8 cellular contexts compared by ENCODE assay signal in the genomic region with DNA sequence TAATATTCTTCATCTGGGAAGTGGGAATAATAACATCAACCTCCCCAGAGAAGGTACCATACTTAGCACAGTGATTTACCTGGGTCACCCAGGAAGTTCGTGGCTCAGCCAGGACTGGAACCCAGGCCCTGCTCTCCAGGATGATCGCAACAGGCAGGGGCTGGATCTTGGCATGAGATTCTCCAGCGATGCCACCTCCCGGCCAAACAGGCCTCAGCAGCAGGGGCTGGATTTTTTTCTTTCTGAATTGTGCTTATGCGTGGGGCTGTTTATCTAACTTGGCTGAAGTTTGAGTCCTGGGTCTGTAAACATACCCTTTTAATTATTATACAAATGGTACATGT.
A peak's percentile ranks its signal among the peaks of the same experiment; 100 is the strongest.
DNase-seq lines count a peak whose midpoint lies in the region; ATAC-seq and TF ChIP-seq lines count a peak whose summit lies in the region.

No MANE protein-coding gene starts in this region.

- ATAC-seq in left colon (peak; percentile 14), GM19035 (IDR thresholded peaks at IDR 0.05; ENCODE audit: unreplicated experiment) (no peak), GM19467 (IDR thresholded peaks at IDR 0.05; ENCODE audit: unreplicated experiment) (no peak), HG03175 (IDR thresholded peaks at IDR 0.05; ENCODE audit: unreplicated experiment) (no peak)

- H3K4me3 ChIP-seq in HFF-Myc (replicated peaks; ENCODE audit: low read depth, low read length), result no peak overlapping the region

- peak; percentile 38 for DNase-seq in A172 (ENCODE audit: low spot score)
- DNase-seq in HFF-Myc (ENCODE audit: extremely low read depth, low read depth), result no peak
- peak; percentile 59 for DNase-seq in amniotic stem cell (lab: John Stamatoyannopoulos, UW)
- peak in 1 of 2 donors; percentile 54 for DNase-seq in left colon
- no peak for DNase-seq in NCI-H2107 treated with DMSO at 0.1 percent for 48 hours (lab: John Stamatoyannopoulos, UW; ENCODE audit: unreplicated experiment)

- peak; percentile 70 for TF ChIP-seq CTCF in HFF-Myc (IDR thresholded peaks at IDR 0.05; ENCODE audit: low read depth, low read length, missing control alignments)

- intact Hi-C loops in left colon (cut with DNase I, micrococcal nuclease), result no loop called here

Comparison
In these comparisons a context has a peak if more than half of its experiments do, and no peak if none do; other contexts are left out.
1. DNase-seq: peak in A172 (single experiment) and amniotic stem cell (single experiment); none in HFF-Myc (single experiment) and NCI-H2107 treated with DMSO at 0.1 percent for 48 hours (single experiment).